ENCODE assay signal across 15 cellular contexts in genomic region chr17:50139185-50139783, GRCh38. TPM values are rescaled to one million over a fixed set of nuclear protein-coding genes. Genes with fewer than 3 reads are reported as not detected.
DNase-seq lines count a peak whose midpoint lies in the region; ATAC-seq and TF ChIP-seq lines count a peak whose summit lies in the region.
"Had no signal": no experiment of that assay in that cellular context is flagged by ENCODE, and none has a peak within 500 bp of the region (broad histone marks: within the 10 kb centered on the region; RNA-seq: fewer than 3 reads in every experiment).

No MANE protein-coding gene starts in this region.

- peak overlapping the region; percentile 7 for H3K27ac Mint-ChIP-seq in memory B cell

- H3K4me3 ChIP-seq in heart left ventricle, result no peak overlapping the region
- no peak overlapping the region for H3K4me3 ChIP-seq in WERI-Rb-1 (ENCODE audit: low read depth, low read length)
- H3K4me3 ChIP-seq in thoracic aorta, result no peak overlapping the region
- no peak overlapping the region for H3K4me3 ChIP-seq in body of pancreas
- H3K4me3 ChIP-seq: cardiac muscle cell, gastroesophageal sphincter, HAP-1, SJCRH30 had no signal

- peaks cover 58% of the 10 kb centered on the region for H3K4me1 Mint-ChIP-seq in memory B cell

- no peaks in the 10 kb centered on the region for H3K27me3 Mint-ChIP-seq in memory B cell

- H3K9me3 Mint-ChIP-seq in memory B cell, result no peaks in the 10 kb centered on the region
- H3K9me3 Mint-ChIP-seq: CD8-positive, alpha-beta T cell had no signal

- 87 to 90% (median 89%) methylated on average over 14 to 15 of the region's 15 CpGs for WGBS in heart left ventricle, 4 donors
- 81% methylated on average over 11 to 15 of the region's 15 CpGs for WGBS in body of pancreas, 2 donors

- H3K9me3 ChIP-seq in heart left ventricle (no peaks in the 10 kb centered on the region), WERI-Rb-1 (ENCODE audit: severe bottlenecking) (no peaks in the 10 kb centered on the region), thoracic aorta (no peaks in the 10 kb centered on the region), body of pancreas (no peaks in the 10 kb centered on the region)
- H3K9me3 ChIP-seq: gastroesophageal sphincter, SJCRH30 had no signal

- TF ChIP-seq CTCF in heart left ventricle (IDR thresholded peaks at IDR 0.05) (no peak), WERI-Rb-1 (IDR thresholded peaks at IDR 0.05; ENCODE audit: low read depth, low read length) (no peak), thoracic aorta (IDR thresholded peaks at IDR 0.05) (no peak), body of pancreas (IDR thresholded peaks at IDR 0.05) (no peak)

- intact Hi-C loops in heart left ventricle (cut with DNase I), result no loop called here
- intact Hi-C loops in Right ventricle myocardium superior (cut with DNase I), result no loop called here
- intact Hi-C loops in body of pancreas (cut with DNase I), result no loop called here

- H3K4me1 ChIP-seq in heart left ventricle (peaks cover 0 to 42% (median 26%) of the 10 kb centered on the region in 12 donors), thoracic aorta (ENCODE audit: control insufficient read depth in 1 of 2, low read depth in 2 of 2) (peaks cover 12 to 22% of the 10 kb centered on the region in 2 donors), body of pancreas (no peaks in the 10 kb centered on the region)
- H3K4me1 ChIP-seq: HAP-1, SJCRH30 had no signal

- H3K36me3 ChIP-seq in heart left ventricle (peaks cover 0 to 100% (median 94%) of the 10 kb centered on the region in 9 donors), WERI-Rb-1 (peaks cover 95% of the 10 kb centered on the region), thoracic aorta (peaks cover 84% of the 10 kb centered on the region), body of pancreas (replicated peaks in 1 of 2; ENCODE audit: insufficient read depth in 1 of 2, low read depth in 2 of 2) (peaks cover 15 to 31% of the 10 kb centered on the region in 2 donors)

- H3K27me3 ChIP-seq in heart left ventricle (no peaks in the 10 kb centered on the region), WERI-Rb-1 (ENCODE audit: insufficient read depth, low read depth, severe bottlenecking) (no peaks in the 10 kb centered on the region), thoracic aorta (replicated peaks; ENCODE audit: insufficient read depth) (no peaks in the 10 kb centered on the region), body of pancreas (no peaks in the 10 kb centered on the region)
- H3K27me3 ChIP-seq: cardiac muscle cell, gastroesophageal sphincter, SJCRH30 had no signal

- DNase-seq in heart left ventricle, result peak in 1 of 5 donors; percentile 19
- DNase-seq in Right ventricle myocardium superior, result no peak
- DNase-seq in WERI-Rb-1, result no peak
- DNase-seq in memory B cell (ENCODE audit: low spot score in 2 of 2), result no peak
- no peak for DNase-seq in thoracic aorta (ENCODE audit: low spot score)
- DNase-seq in NCI-H446 (lab: John Stamatoyannopoulos, UW), result no peak
- DNase-seq in activated CD4-positive, alpha-beta T cell treated with anti-CD3 and anti-CD28 coated beads for 1 hour, result no peak
- DNase-seq in body of pancreas, result no peak
- DNase-seq: DMS79, NCI-H2107 had no signal

- TF ChIP-seq POLR2A in heart left ventricle (IDR thresholded peaks at IDR 0.05) (no peak), body of pancreas (IDR thresholded peaks at IDR 0.05) (no peak)

- no peak overlapping the region for H3K4me3 Mint-ChIP-seq in memory B cell

- H3K36me3 Mint-ChIP-seq in memory B cell, result peaks cover 52% of the 10 kb centered on the region

- H3K27ac ChIP-seq in heart left ventricle (peak overlapping the region in 7 of 12 donors; percentile 16 to 79 (median 51)), WERI-Rb-1 (peak overlapping the region; percentile 40), thoracic aorta (peak overlapping the region; percentile 34 to 64), body of pancreas (no peak overlapping the region)
- H3K27ac ChIP-seq: cardiac muscle cell, SJCRH30 had no signal

- no peak for ATAC-seq in heart left ventricle
- no peak for ATAC-seq in Right ventricle myocardium superior (ENCODE audit: poor library complexity)
- no peak for ATAC-seq in memory B cell (ENCODE audit: low read depth)
- no peak for ATAC-seq in thoracic aorta (ENCODE audit: insufficient number of reproducible peaks, low FRiP score, low read depth)
- ATAC-seq in body of pancreas, result no peak

RNA-seq across cellular contexts. Expression of gene SAMD14, which starts 9.3 kb away (rescaled TPM):
- total RNA-seq in heart left ventricle (1 to 10 TPM in 7 of 9 donors, under 1 TPM in 2; 0.44 to 3.9 (median 1.2) TPM), Right ventricle myocardium superior (0.78 TPM), thoracic aorta (10 to 100 TPM in 1 of 2 donors, 1 to 10 TPM in 1; 9.7 to 11.5 TPM), body of pancreas (not detected)
- polyA plus RNA-seq in heart left ventricle, result 1 to 10 TPM in 1 of 2 donors, under 1 TPM in 1; 0.72 to 2.8 TPM

RNA-seq across cellular contexts. Expression of gene PPP1R9B, which starts 11.2 kb away (rescaled TPM):
- total RNA-seq in heart left ventricle, result 10 to 100 TPM; 17.0 to 55.9 (median 31.3) TPM
- polyA plus RNA-seq in heart left ventricle, result 10 to 100 TPM; 30.4 to 33.4 TPM
- total RNA-seq in Right ventricle myocardium superior, result 35.4 TPM
- total RNA-seq in thoracic aorta, result 10 to 100 TPM; 53.3 to 67.1 TPM
- total RNA-seq in body of pancreas, result 10 to 100 TPM; 20.0 to 31.0 TPM

RNA-seq across cellular contexts. Expression of gene SGCA, which starts 26.5 kb away (rescaled TPM):
- total RNA-seq in heart left ventricle (100 to 1,000 TPM; 110 to 224 (median 151) TPM), Right ventricle myocardium superior (135 TPM), thoracic aorta (100 to 1,000 TPM in 1 of 2 donors, 10 to 100 TPM in 1; 95.5 to 158 TPM), body of pancreas (1 to 10 TPM in 1 of 2 donors, not detected in 1; 1.3 TPM)
- polyA plus RNA-seq in heart left ventricle, result 100 to 1,000 TPM in 1 of 2 donors, 10 to 100 TPM in 1; 96.5 to 225 TPM

RNA-seq across cellular contexts. Expression of gene PDK2, which starts 44.1 kb away (rescaled TPM):
- 100 to 1,000 TPM; 142 to 490 (median 200) TPM for total RNA-seq in heart left ventricle
- 100 to 1,000 TPM; 125 to 173 TPM for polyA plus RNA-seq in heart left ventricle
- 250 TPM for total RNA-seq in Right ventricle myocardium superior
- total RNA-seq in thoracic aorta, result 10 to 100 TPM; 35.5 to 74.9 TPM
- 100 to 1,000 TPM in 1 of 2 donors, 10 to 100 TPM in 1; 27.0 to 119 TPM for total RNA-seq in body of pancreas

Comparison
In these comparisons a context has a peak if more than half of its experiments do, and no peak if none do; other contexts are left out.
1. H3K27ac ChIP-seq: peak in heart left ventricle (7 of 12), WERI-Rb-1 (single experiment) and thoracic aorta (2 of 2); none in body of pancreas (0 of 4).
2. RNA of gene SGCA, which starts 26.5 kb away (total RNA-seq): 95.5 to 158 TPM in thoracic aorta, 110 to 224 TPM in heart left ventricle and 135 TPM in Right ventricle myocardium superior (single experiment); 1.3 TPM in body of pancreas; every median in the first group is over 10 times any median in the second.